In the genomic region with DNA sequence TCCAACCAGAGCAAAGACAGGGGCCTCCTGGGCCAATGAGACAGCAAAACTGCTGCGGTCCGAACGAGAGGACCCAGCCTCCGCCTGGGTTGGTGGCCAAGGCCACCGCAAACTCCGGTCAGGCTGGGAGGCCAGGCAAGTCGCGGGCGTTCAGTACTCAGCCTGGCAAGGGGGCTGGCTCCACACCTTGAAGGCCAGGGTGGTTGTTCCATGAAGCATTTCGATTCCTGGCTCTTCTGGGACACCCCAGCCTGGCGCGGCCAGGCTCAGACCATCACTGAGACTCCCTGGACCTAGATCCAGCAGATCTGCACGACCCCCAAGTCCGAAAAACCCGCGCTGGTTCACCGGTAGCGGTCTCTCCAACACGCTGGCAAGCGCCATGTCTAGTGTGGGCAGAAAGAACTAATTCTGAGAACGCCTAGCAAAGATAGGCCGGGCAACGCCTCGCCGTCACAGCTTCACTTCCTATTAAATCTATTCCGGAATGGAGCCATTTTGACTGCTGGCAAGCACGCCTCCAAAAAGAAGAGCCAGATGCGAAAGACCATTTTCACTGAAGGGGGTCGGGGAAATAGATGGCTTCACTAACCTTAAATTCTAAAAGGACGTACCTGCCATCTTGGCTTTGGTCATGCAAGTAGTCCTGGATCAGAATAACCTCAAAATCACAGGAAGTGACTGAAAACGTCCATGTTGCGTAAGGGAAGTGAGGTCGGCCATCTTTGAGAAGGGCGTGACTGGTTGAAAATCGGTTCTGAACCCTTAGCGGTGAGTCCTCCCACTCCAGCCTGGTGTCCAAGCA, we compare ENCODE assay signal across 1 cellular context.
TF ChIP-seq lines count a peak whose summit lies in the region.

A gene (minus strand): TSS at position 403 of the 805 bp plus-strand sequence. CDS start 19 bp downstream, at position 384.

TF ChIP-seq in HepG2, 621 proteins besides CTCF, POLR2A, EP300 and RAD21 (continued from another document and continues in another):
- TF ChIP-seq, protein P1, sequence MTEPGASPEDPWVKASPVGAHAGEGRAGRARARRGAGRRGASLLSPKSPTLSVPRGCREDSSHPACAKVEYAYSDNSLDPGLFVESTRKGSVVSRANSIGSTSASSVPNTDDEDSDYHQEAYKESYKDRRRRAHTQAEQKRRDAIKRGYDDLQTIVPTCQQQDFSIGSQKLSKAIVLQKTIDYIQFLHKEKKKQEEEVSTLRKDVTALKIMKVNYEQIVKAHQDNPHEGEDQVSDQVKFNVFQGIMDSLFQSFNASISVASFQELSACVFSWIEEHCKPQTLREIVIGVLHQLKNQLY (CRISPR knock-in tag; IDR thresholded peaks at IDR 0.05) = no peak
- no peak; the same call in none of the 2 replicates for TF ChIP-seq HES4 (CRISPR knock-in tag; IDR thresholded peaks at IDR 0.05; ENCODE audit: borderline replicate concordance)
- peak; percentile 100 for TF ChIP-seq ZNF891 (CRISPR knock-in tag; IDR thresholded peaks at IDR 0.05)
- TF ChIP-seq EEA1 (CRISPR knock-in tag; IDR thresholded peaks at IDR 0.05; ENCODE audit: borderline replicate concordance) = peak; percentile 92; the same call in 1 of the 2 replicates
- peak; percentile 70; the same call in 1 of the 2 replicates for TF ChIP-seq ZMYM3 (CRISPR knock-in tag; IDR thresholded peaks at IDR 0.05)
- TF ChIP-seq ATF7-NPFF (CRISPR knock-in tag; IDR thresholded peaks at IDR 0.05; ENCODE audit: low read depth) = peak; percentile 78
- TF ChIP-seq, protein P2, sequence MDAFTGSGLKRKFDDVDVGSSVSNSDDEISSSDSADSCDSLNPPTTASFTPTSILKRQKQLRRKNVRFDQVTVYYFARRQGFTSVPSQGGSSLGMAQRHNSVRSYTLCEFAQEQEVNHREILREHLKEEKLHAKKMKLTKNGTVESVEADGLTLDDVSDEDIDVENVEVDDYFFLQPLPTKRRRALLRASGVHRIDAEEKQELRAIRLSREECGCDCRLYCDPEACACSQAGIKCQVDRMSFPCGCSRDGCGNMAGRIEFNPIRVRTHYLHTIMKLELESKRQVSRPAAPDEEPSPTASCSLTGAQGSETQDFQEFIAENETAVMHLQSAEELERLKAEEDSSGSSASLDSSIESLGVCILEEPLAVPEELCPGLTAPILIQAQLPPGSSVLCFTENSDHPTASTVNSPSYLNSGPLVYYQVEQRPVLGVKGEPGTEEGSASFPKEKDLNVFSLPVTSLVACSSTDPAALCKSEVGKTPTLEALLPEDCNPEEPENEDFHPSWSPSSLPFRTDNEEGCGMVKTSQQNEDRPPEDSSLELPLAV (CRISPR knock-in tag; conservative IDR thresholded peaks at IDR 0.05; ENCODE audit: low read depth) = no peak
- TF ChIP-seq, protein P3, sequence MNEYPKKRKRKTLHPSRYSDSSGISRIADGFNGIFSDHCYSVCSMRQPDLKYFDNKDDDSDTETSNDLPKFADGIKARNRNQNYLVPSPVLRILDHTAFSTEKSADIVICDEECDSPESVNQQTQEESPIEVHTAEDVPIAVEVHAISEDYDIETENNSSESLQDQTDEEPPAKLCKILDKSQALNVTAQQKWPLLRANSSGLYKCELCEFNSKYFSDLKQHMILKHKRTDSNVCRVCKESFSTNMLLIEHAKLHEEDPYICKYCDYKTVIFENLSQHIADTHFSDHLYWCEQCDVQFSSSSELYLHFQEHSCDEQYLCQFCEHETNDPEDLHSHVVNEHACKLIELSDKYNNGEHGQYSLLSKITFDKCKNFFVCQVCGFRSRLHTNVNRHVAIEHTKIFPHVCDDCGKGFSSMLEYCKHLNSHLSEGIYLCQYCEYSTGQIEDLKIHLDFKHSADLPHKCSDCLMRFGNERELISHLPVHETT (CRISPR knock-in tag; conservative IDR thresholded peaks at IDR 0.05) = peak; percentile 90
- TF ChIP-seq ZNF703 (CRISPR knock-in tag; IDR thresholded peaks at IDR 0.05; ENCODE audit: borderline replicate concordance) = peak; percentile 55; the same call in 1 of the 2 replicates
- TF ChIP-seq, protein P4, sequence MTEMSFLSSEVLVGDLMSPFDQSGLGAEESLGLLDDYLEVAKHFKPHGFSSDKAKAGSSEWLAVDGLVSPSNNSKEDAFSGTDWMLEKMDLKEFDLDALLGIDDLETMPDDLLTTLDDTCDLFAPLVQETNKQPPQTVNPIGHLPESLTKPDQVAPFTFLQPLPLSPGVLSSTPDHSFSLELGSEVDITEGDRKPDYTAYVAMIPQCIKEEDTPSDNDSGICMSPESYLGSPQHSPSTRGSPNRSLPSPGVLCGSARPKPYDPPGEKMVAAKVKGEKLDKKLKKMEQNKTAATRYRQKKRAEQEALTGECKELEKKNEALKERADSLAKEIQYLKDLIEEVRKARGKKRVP (CRISPR knock-in tag; IDR thresholded peaks at IDR 0.05) = peak in 1 of 2 experiments; percentile 89; a peak in 2 of 4 replicates
- TF ChIP-seq PHF20 (CRISPR knock-in tag; IDR thresholded peaks at IDR 0.05) = peak; percentile 93
- TF ChIP-seq NFYB (CRISPR knock-in tag; IDR thresholded peaks at IDR 0.05) = peak; percentile 53
- TF ChIP-seq, protein P5, sequence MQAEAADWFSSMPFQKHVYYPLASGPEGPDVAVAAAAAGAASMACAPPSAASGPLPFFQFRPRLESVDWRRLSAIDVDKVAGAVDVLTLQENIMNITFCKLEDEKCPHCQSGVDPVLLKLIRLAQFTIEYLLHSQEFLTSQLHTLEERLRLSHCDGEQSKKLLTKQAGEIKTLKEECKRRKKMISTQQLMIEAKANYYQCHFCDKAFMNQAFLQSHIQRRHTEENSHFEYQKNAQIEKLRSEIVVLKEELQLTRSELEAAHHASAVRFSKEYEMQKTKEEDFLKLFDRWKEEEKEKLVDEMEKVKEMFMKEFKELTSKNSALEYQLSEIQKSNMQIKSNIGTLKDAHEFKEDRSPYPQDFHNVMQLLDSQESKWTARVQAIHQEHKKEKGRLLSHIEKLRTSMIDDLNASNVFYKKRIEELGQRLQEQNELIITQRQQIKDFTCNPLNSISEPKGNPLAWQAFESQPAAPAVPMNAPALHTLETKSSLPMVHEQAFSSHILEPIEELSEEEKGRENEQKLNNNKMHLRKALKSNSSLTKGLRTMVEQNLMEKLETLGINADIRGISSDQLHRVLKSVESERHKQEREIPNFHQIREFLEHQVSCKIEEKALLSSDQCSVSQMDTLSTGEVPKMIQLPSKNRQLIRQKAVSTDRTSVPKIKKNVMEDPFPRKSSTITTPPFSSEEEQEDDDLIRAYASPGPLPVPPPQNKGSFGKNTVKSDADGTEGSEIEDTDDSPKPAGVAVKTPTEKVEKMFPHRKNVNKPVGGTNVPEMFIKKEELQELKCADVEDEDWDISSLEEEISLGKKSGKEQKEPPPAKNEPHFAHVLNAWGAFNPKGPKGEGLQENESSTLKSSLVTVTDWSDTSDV (CRISPR knock-in tag; IDR thresholded peaks at IDR 0.05) = peak; percentile 99
- TF ChIP-seq, protein P6, sequence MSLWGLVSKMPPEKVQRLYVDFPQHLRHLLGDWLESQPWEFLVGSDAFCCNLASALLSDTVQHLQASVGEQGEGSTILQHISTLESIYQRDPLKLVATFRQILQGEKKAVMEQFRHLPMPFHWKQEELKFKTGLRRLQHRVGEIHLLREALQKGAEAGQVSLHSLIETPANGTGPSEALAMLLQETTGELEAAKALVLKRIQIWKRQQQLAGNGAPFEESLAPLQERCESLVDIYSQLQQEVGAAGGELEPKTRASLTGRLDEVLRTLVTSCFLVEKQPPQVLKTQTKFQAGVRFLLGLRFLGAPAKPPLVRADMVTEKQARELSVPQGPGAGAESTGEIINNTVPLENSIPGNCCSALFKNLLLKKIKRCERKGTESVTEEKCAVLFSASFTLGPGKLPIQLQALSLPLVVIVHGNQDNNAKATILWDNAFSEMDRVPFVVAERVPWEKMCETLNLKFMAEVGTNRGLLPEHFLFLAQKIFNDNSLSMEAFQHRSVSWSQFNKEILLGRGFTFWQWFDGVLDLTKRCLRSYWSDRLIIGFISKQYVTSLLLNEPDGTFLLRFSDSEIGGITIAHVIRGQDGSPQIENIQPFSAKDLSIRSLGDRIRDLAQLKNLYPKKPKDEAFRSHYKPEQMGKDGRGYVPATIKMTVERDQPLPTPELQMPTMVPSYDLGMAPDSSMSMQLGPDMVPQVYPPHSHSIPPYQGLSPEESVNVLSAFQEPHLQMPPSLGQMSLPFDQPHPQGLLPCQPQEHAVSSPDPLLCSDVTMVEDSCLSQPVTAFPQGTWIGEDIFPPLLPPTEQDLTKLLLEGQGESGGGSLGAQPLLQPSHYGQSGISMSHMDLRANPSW (CRISPR knock-in tag; IDR thresholded peaks at IDR 0.05; ENCODE audit: borderline replicate concordance) = peak; percentile 71
- TF ChIP-seq MXD4 (CRISPR knock-in tag; IDR thresholded peaks at IDR 0.05) = peak; percentile 97
- TF ChIP-seq ZNF598 (CRISPR knock-in tag; IDR thresholded peaks at IDR 0.05; ENCODE audit: borderline replicate concordance) = peak; percentile 93
- TF ChIP-seq, protein P7, sequence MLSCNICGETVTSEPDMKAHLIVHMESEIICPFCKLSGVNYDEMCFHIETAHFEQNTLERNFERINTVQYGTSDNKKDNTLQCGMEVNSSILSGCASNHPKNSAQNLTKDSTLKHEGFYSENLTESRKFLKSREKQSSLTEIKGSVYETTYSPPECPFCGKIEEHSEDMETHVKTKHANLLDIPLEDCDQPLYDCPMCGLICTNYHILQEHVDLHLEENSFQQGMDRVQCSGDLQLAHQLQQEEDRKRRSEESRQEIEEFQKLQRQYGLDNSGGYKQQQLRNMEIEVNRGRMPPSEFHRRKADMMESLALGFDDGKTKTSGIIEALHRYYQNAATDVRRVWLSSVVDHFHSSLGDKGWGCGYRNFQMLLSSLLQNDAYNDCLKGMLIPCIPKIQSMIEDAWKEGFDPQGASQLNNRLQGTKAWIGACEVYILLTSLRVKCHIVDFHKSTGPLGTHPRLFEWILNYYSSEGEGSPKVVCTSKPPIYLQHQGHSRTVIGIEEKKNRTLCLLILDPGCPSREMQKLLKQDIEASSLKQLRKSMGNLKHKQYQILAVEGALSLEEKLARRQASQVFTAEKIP (CRISPR knock-in tag; IDR thresholded peaks at IDR 0.05; ENCODE audit: borderline replicate concordance) = no peak
- no peak for TF ChIP-seq MBD4 (IDR thresholded peaks at IDR 0.05; ENCODE audit: borderline replicate concordance, low read length)
- TF ChIP-seq, protein P8, sequence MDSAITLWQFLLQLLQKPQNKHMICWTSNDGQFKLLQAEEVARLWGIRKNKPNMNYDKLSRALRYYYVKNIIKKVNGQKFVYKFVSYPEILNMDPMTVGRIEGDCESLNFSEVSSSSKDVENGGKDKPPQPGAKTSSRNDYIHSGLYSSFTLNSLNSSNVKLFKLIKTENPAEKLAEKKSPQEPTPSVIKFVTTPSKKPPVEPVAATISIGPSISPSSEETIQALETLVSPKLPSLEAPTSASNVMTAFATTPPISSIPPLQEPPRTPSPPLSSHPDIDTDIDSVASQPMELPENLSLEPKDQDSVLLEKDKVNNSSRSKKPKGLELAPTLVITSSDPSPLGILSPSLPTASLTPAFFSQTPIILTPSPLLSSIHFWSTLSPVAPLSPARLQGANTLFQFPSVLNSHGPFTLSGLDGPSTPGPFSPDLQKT (CRISPR knock-in tag; IDR thresholded peaks at IDR 0.05; ENCODE audit: borderline replicate concordance) = no peak
- TF ChIP-seq ZNF782 (CRISPR knock-in tag; IDR thresholded peaks at IDR 0.05; ENCODE audit: borderline replicate concordance) = peak; percentile 95
- peak; percentile 21; the same call in 1 of the 2 replicates for TF ChIP-seq ZNF652 (CRISPR knock-in tag; IDR thresholded peaks at IDR 0.05; ENCODE audit: borderline replicate concordance, low read depth)
- peak; percentile 98 for TF ChIP-seq TSC22D2 (CRISPR knock-in tag; IDR thresholded peaks at IDR 0.05; ENCODE audit: borderline replicate concordance)
- peak; percentile 98 for TF ChIP-seq KLF12 (CRISPR knock-in tag; IDR thresholded peaks at IDR 0.05; ENCODE audit: borderline replicate concordance)
- peak; percentile 50 for TF ChIP-seq MIER3 (CRISPR knock-in tag; IDR thresholded peaks at IDR 0.05; ENCODE audit: borderline replicate concordance)
- TF ChIP-seq ARNTL (CRISPR knock-in tag; IDR thresholded peaks at IDR 0.05) = peak; percentile 87
- no peak; the same call in 1 of the 2 replicates for TF ChIP-seq ZSCAN25 (CRISPR knock-in tag; IDR thresholded peaks at IDR 0.05)
- peak; percentile 98 for TF ChIP-seq PTBP1 (IDR thresholded peaks at IDR 0.05; ENCODE audit: low read depth, low read length, poor library complexity, severe bottlenecking)
- peak; percentile 97 for TF ChIP-seq BORCS8-MEF2B (CRISPR knock-in tag; IDR thresholded peaks at IDR 0.05)
- TF ChIP-seq, protein P9, sequence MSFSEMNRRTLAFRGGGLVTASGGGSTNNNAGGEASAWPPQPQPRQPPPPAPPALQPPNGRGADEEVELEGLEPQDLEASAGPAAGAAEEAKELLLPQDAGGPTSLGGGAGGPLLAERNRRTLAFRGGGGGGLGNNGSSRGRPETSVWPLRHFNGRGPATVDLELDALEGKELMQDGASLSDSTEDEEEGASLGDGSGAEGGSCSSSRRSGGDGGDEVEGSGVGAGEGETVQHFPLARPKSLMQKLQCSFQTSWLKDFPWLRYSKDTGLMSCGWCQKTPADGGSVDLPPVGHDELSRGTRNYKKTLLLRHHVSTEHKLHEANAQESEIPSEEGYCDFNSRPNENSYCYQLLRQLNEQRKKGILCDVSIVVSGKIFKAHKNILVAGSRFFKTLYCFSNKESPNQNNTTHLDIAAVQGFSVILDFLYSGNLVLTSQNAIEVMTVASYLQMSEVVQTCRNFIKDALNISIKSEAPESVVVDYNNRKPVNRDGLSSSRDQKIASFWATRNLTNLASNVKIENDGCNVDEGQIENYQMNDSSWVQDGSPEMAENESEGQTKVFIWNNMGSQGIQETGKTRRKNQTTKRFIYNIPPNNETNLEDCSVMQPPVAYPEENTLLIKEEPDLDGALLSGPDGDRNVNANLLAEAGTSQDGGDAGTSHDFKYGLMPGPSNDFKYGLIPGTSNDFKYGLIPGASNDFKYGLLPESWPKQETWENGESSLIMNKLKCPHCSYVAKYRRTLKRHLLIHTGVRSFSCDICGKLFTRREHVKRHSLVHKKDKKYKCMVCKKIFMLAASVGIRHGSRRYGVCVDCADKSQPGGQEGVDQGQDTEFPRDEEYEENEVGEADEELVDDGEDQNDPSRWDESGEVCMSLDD (CRISPR knock-in tag; IDR thresholded peaks at IDR 0.05; ENCODE audit: borderline replicate concordance) = 0 out of 2 replicates have a peak, but pooled peaks have one; percentile 60
- TF ChIP-seq ZNF546 (CRISPR knock-in tag; conservative IDR thresholded peaks at IDR 0.05) = peak; percentile 94; the same call in 1 of the 2 replicates
- TF ChIP-seq SALL2 (CRISPR knock-in tag; IDR thresholded peaks at IDR 0.05) = peak; percentile 91; the same call in 1 of the 2 replicates
- no peak; the same call in 1 of the 2 replicates for TF ChIP-seq FOXA3 (CRISPR knock-in tag; IDR thresholded peaks at IDR 0.05)
- TF ChIP-seq, protein P10, sequence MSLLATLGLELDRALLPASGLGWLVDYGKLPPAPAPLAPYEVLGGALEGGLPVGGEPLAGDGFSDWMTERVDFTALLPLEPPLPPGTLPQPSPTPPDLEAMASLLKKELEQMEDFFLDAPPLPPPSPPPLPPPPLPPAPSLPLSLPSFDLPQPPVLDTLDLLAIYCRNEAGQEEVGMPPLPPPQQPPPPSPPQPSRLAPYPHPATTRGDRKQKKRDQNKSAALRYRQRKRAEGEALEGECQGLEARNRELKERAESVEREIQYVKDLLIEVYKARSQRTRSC (CRISPR knock-in tag; IDR thresholded peaks at IDR 0.05; ENCODE audit: low read depth) = no peak; the same call in 1 of the 2 replicates
- TF ChIP-seq HHEX (CRISPR knock-in tag; IDR thresholded peaks at IDR 0.05) = no peak; the same call in 1 of the 2 replicates
- TF ChIP-seq HOXA7 (CRISPR knock-in tag; IDR thresholded peaks at IDR 0.05) = no peak
- TF ChIP-seq ZNF569 (CRISPR knock-in tag; IDR thresholded peaks at IDR 0.05; ENCODE audit: borderline replicate concordance) = 0 out of 2 replicates have a peak, but pooled peaks have one; percentile 28
- peak; percentile 91; the same call in 1 of the 2 replicates for TF ChIP-seq ZNF709 (CRISPR knock-in tag; IDR thresholded peaks at IDR 0.05)
- TF ChIP-seq RBAK (CRISPR knock-in tag; IDR thresholded peaks at IDR 0.05) = peak; percentile 85; the same call in 1 of the 2 replicates
